9 cellular contexts compared by ENCODE assay signal in the genomic region with DNA sequence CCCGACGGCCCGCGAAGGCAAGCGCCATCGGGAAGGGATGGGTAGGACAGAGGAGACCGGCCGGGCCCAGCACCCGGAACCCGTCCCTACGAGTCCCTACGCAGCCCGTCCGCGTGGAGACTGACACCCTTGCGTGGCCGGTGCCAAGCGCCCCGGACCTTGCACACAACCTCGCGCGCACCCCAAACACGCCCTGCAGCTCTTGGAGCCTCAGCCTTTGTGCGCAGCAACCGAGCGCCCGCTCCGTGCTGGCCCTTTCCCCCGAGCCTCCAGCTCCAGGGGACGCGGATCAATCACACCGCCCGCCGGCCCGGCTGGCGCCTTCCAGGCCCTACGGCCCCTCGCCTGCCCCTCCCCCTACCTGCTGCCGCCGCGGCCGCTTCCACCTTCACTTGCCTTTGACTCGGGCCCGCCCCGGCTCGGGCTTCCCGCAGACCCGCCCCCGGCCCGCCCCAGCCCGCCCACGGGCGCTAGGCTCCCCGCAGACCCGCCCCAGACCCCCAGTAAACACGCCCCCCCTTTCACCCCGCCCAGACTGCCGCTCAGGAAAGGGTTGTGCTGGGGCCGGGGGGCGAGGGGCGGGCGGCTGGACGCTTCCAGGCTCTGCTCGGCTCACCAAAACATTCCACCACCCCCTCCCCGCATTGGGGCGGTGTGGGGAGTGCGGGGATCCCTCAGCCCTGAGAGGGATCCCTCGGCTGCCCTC. TPM values are rescaled to one million over a fixed set of nuclear protein-coding genes. Genes with fewer than 3 reads are reported as not detected.
DNase-seq lines count a peak whose midpoint lies in the region; ATAC-seq, FAIRE-seq and TF ChIP-seq lines count a peak whose summit lies in the region.
"Had no signal": no experiment of that assay in that cellular context is flagged by ENCODE, and none has a peak within 500 bp of the region (broad histone marks: within the 10 kb centered on the region; RNA-seq: fewer than 3 reads in every experiment).

A gene (minus strand): TSS at position 394 of the 706 bp plus-strand sequence. CDS start 1,746 bp downstream, outside the sequence.

- no peak within 1 kb of the TSS for H2BK120ac ChIP-seq in H1 (replicated peaks; ENCODE audit: low read depth, low read length)

- H3K9me3 ChIP-seq in H1 (ENCODE audit: insufficient read depth in 2 of 2, low read depth in 1 of 2, low read length in 1 of 2), result no peaks in the 10 kb centered on the region
- H3K9me3 ChIP-seq: neutrophil had no signal

- H3K56ac ChIP-seq in H1 (replicated peaks; ENCODE audit: insufficient read length, low read depth, low read length), result peak within 1 kb of the TSS; percentile 46

- no peak within 1 kb of the TSS; the same call in 1 of the 2 replicates for H2AFZ ChIP-seq in H1 (ENCODE audit: low read length)

- peak within 1 kb of the TSS; percentile 75 for H4K91ac ChIP-seq in H1 (replicated peaks; ENCODE audit: insufficient read length, low read length)

- H3K18ac ChIP-seq in H1 (ENCODE audit: extremely low read depth, low read length), result peak within 1 kb of the TSS; percentile 95

- H3K4me1 ChIP-seq in H1 (replicated peaks in 1 of 4; ENCODE audit: control insufficient read depth in 3 of 4, insufficient read depth in 4 of 4, low read length in 3 of 4), result peaks cover 4 to 22% (median 14%) of the 10 kb centered on the region in 4 experiments; a peak in 6 of 7 replicates

- peak within 1 kb of the TSS; percentile 98 for H2BK12ac ChIP-seq in H1 (ENCODE audit: low read depth, low read length)

- H2AK5ac ChIP-seq in H1 (ENCODE audit: low read depth, low read length), result no peak within 1 kb of the TSS

- 1% methylated on average over 30 of the region's 68 CpGs; no CpG with 5 or more reads in 1 of the 2 experiments for WGBS in H1 (ENCODE audit: extremely low coverage in 1 of 2, insufficient coverage in 1 of 2, insufficient read length in 1 of 2, insufficient replicate concordance in 2 of 2, low coverage in 1 of 2, low lambda C conversion rate in 2 of 2, missing lambda C conversion rate in 1 of 2), 2 experiments

- H3K4ac ChIP-seq in H1 (replicated peaks; ENCODE audit: insufficient read length, low read depth, low read length), result no peak within 1 kb of the TSS

- H3K4me3 ChIP-seq in H1 (ENCODE audit: extremely low read depth in 1 of 4, insufficient read depth in 2 of 4, low read depth in 3 of 4, low read length in 4 of 4), result peak within 1 kb of the TSS; percentile 64 to 92 (median 70)

- peak within 1 kb of the TSS in 3 of 4 experiments; percentile 38 to 71 (median 50); a peak in 4 of 7 replicates for H3K9ac ChIP-seq in H1 (replicated peaks in 1 of 4; ENCODE audit: extremely low read depth in 1 of 4, low read depth in 3 of 4, low read length in 3 of 4)

- no peak for TF ChIP-seq EP300 in H1 (IDR thresholded peaks at IDR 0.05; ENCODE audit: borderline replicate concordance in 1 of 2, low read depth in 2 of 2, low read length in 2 of 2)

- H2BK5ac ChIP-seq in H1 (ENCODE audit: low read depth, low read length), result peak within 1 kb of the TSS; percentile 93

- no peak for TF ChIP-seq CTCF in H1 (IDR thresholded peaks at IDR 0.05; ENCODE audit: control extremely low read depth in 1 of 3, insufficient read depth in 1 of 3, low read depth in 1 of 3, low read length in 3 of 3)

- no peak within 1 kb of the TSS for H3K23ac ChIP-seq in H1 (ENCODE audit: insufficient read length)

- peaks cover 2 to 25% (median 22%) of the 10 kb centered on the region in 4 experiments; a peak in 6 of 7 replicates for H3K27me3 ChIP-seq in H1 (replicated peaks in 1 of 4; ENCODE audit: control insufficient read depth in 3 of 4, extremely low read depth in 1 of 4, insufficient read depth in 3 of 4, low read length in 3 of 4)

- H3K79me1 ChIP-seq in H1 (ENCODE audit: low read depth, low read length), result no peaks in the 10 kb centered on the region

- peaks cover 17% of the 10 kb centered on the region for H3K23me2 ChIP-seq in H1 (ENCODE audit: low read depth, low read length)

- no peaks in the 10 kb centered on the region for H3K79me2 ChIP-seq in H1 (ENCODE audit: control insufficient read depth in 1 of 2, insufficient read depth in 2 of 2, low read length in 2 of 2)

- peak; percentile 48 for ATAC-seq in GM18909 (IDR thresholded peaks at IDR 0.05; ENCODE audit: poor library complexity, unreplicated experiment)

- FAIRE-seq in H1 (lab: Jason Lieb, UNC), result no peak

- peak within 1 kb of the TSS; percentile 71; the same call in 1 of the 2 replicates for H3K27ac ChIP-seq in H1 (ENCODE audit: low read depth, low read length)
- H3K27ac ChIP-seq: neutrophil had no signal

- peak within 1 kb of the TSS; percentile 94 for H4K5ac ChIP-seq in H1 (ENCODE audit: insufficient read length, low read depth, low read length)

- peak within 1 kb of the TSS; percentile 93 to 94 for H3K4me2 ChIP-seq in H1 (ENCODE audit: insufficient read depth in 1 of 2, low read depth in 2 of 2, low read length in 2 of 2)

- no peaks in the 10 kb centered on the region for H4K20me1 ChIP-seq in H1 (replicated peaks in 1 of 2; ENCODE audit: control insufficient read depth in 1 of 2, insufficient read depth in 2 of 2, low read length in 2 of 2)

- POLR2A ChIA-PET in H1 (lab: Charles Lee; ENCODE audit: partially characterized antibody), result interaction anchor here (0.6 to 3.4 kb wide), 9 partner anchors 8 to 78 kb away, joined by 3 to 19 read pairs (median 4); a partner anchor contains a TSS

- no peak within 1 kb of the TSS for H3K14ac ChIP-seq in H1 (ENCODE audit: insufficient read length)

- peak within 1 kb of the TSS; percentile 98; the same call in 1 of the 2 replicates for H2BK15ac ChIP-seq in H1 (ENCODE audit: low read length)

- CTCF ChIA-PET in H1 (lab: Charles Lee; ENCODE audit: partially characterized antibody), result interaction anchor here (0.8 to 16.1 kb wide), 5 partner anchors 9 to 327 kb away, joined by 3 to 371 read pairs (median 18); a partner anchor contains a TSS

- DNase-seq in NCI-H2196 treated with DMSO at 0.1 percent for 48 hours (lab: John Stamatoyannopoulos, UW; ENCODE audit: unreplicated experiment) (peak; percentile 42), H1 (ENCODE audit: low read depth in 1 of 2, low spot score in 2 of 2) (peak in 1 of 2 experiments; percentile 91), midbrain (lab: John Stamatoyannopoulos, UW) (peak; percentile 75), T1000 (lab: John Stamatoyannopoulos, UW) (no peak), NCI-H1930 (lab: John Stamatoyannopoulos, UW) (no peak)
- peak; percentile 43 for DNase-seq in activated CD8-positive, alpha-beta memory T cell treated with anti-CD3 and anti-CD28 coated beads, Interleukin-2, amount 50 U/mL, for 1 hour (ENCODE audit: extremely low read depth)
- peak; percentile 38 for DNase-seq in stimulated activated CD8-positive, alpha-beta memory T cell treated with anti-CD3 and anti-CD28 coated beads, Interleukin-15, amount 100 ng/mL, for 24 hours (ENCODE audit: low read depth)

- H3K36me3 ChIP-seq in H1 (ENCODE audit: control insufficient read depth in 2 of 4, insufficient read depth in 4 of 4, low read length in 3 of 4), result peaks cover 0 to 5% (median 0%) of the 10 kb centered on the region in 4 experiments; a peak in 1 of 8 replicates
- H3K36me3 ChIP-seq: neutrophil had no signal

- no peak for TF ChIP-seq POLR2A in H1 (IDR thresholded peaks at IDR 0.05; ENCODE audit: control extremely low read depth in 1 of 2, low read depth in 2 of 2, low read length in 2 of 2)

- peak within 1 kb of the TSS; percentile 91 for H4K8ac ChIP-seq in H1 (ENCODE audit: extremely low read depth, insufficient read depth, low read length)

- TF ChIP-seq RAD21 in H1 (IDR thresholded peaks at IDR 0.05 in 1 of 2, conservative IDR thresholded peaks at IDR 0.05 in 1 of 2; ENCODE audit: low read depth in 2 of 2, low read length in 2 of 2), result no peak; a peak in 1 of 4 replicates

- peak within 1 kb of the TSS; percentile 61; the same call in 1 of the 2 replicates for H2BK20ac ChIP-seq in H1 (ENCODE audit: low read length)

TF ChIP-seq in H1, 55 proteins besides CTCF, POLR2A, EP300 and RAD21 (continues in another document):
- TF ChIP-seq, protein P1, sequence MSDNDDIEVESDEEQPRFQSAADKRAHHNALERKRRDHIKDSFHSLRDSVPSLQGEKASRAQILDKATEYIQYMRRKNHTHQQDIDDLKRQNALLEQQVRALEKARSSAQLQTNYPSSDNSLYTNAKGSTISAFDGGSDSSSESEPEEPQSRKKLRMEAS (IDR thresholded peaks at IDR 0.05), result no peak; the same call in 1 of the 2 replicates
- no peak for TF ChIP-seq EGR1 (IDR thresholded peaks at IDR 0.05; ENCODE audit: borderline replicate concordance, low read depth, low read length)
- peak; percentile 16; the same call in 1 of the 2 replicates for TF ChIP-seq FOSL1 (IDR thresholded peaks at IDR 0.05; ENCODE audit: insufficient read depth, low read depth, low read length)
- TF ChIP-seq, protein P2, sequence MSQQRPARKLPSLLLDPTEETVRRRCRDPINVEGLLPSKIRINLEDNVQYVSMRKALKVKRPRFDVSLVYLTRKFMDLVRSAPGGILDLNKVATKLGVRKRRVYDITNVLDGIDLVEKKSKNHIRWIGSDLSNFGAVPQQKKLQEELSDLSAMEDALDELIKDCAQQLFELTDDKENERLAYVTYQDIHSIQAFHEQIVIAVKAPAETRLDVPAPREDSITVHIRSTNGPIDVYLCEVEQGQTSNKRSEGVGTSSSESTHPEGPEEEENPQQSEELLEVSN (IDR thresholded peaks at IDR 0.05), result no peak
- no peak for TF ChIP-seq BRCA1 (IDR thresholded peaks at IDR 0.05; ENCODE audit: low read depth, low read length)
- TF ChIP-seq CHD1 (IDR thresholded peaks at IDR 0.05; ENCODE audit: low read depth, low read length), result no peak
- TF ChIP-seq SIN3A (conservative IDR thresholded peaks at IDR 0.05 in 1 of 2, IDR thresholded peaks at IDR 0.05 in 1 of 2; ENCODE audit: low read depth in 1 of 2, low read length in 2 of 2), result peak in 1 of 2 experiments; percentile 32; a peak in 1 of 4 replicates
- TF ChIP-seq PHF8 (conservative IDR thresholded peaks at IDR 0.05; ENCODE audit: low read depth, low read length), result no peak; the same call in none of the 2 replicates
- peak; percentile 49 for TF ChIP-seq KDM4A (IDR thresholded peaks at IDR 0.05; ENCODE audit: low read depth, low read length, severe bottlenecking)

RNA-seq across cellular contexts. Expression of the gene that starts here (rescaled TPM):
- 27.2 and 29.9 TPM in 2 replicates for total RNA-seq in H1 (2021; fragmentation: NEBNext Ultra II Directional; extraction: Animal tissue kit (Norgen Biotek cat#: 25700))
- polyA plus RNA-seq in H1 (2011; rRNA removed), result 48.6 and 65.0 TPM in 2 replicates
- polyA plus RNA-seq in H1 (2011; cell fraction: cytosol; rRNA removed), result 74.5 TPM
- polyA plus RNA-seq in H1 (2011; cell fraction: nucleus; rRNA removed), result 117 TPM
- polyA plus RNA-seq in H1 (2012, experiment 1 of 2), result 22.5 to 36.8 TPM (median 32.4 TPM) in 4 replicates
- polyA plus RNA-seq in H1 (2012, experiment 2 of 2), result 33.2 TPM
- 18.1 TPM for polyA plus RNA-seq in H1 (2013, experiment 1 of 2)
- 15.8 TPM for polyA plus RNA-seq in H1 (2013, experiment 2 of 2)
- 33.5 and 45.8 TPM in 2 replicates for polyA minus RNA-seq in H1 (2011; rRNA and poly(A)+ RNA removed)
- 19.1 TPM for polyA minus RNA-seq in H1 (2011; cell fraction: cytosol; rRNA and poly(A)+ RNA removed)
- polyA minus RNA-seq in H1 (2011; cell fraction: nucleus; rRNA and poly(A)+ RNA removed), result 45.5 TPM

Comparison
In these comparisons a context has a peak if more than half of its experiments do, and no peak if none do; other contexts are left out.
1. DNase-seq: peak in NCI-H2196 treated with DMSO at 0.1 percent for 48 hours (single experiment), activated CD8-positive, alpha-beta memory T cell treated with anti-CD3 and anti-CD28 coated beads, Interleukin-2, amount 50 U/mL, for 1 hour (single experiment), midbrain (single experiment) and stimulated activated CD8-positive, alpha-beta memory T cell treated with anti-CD3 and anti-CD28 coated beads, Interleukin-15, amount 100 ng/mL, for 24 hours (single experiment); none in T1000 (single experiment) and NCI-H1930 (0 of 2).